8 cellular contexts compared by ENCODE assay signal in genomic region chr20:50931306-50932015, GRCh38. TPM values are rescaled to one million over a fixed set of nuclear protein-coding genes. Genes with fewer than 3 reads are reported as not detected.
DNase-seq lines count a peak whose midpoint lies in the region; ATAC-seq, FAIRE-seq and TF ChIP-seq lines count a peak whose summit lies in the region.

Gene ADNP, minus strand, starts transcription at chr20:50931437. Its CDS starts 27,441 bp downstream, at chr20:50903996.

- peak within 1 kb of the TSS; percentile 93 for H3K27ac ChIP-seq in astrocyte (ENCODE audit: low read depth, low read length)
- peak within 1 kb of the TSS; percentile 100 for H3K27ac ChIP-seq in rectal smooth muscle tissue (ENCODE audit: low read depth, low read length)
- H3K27ac ChIP-seq in vagina: peak within 1 kb of the TSS; percentile 99

- no peaks in the 10 kb centered on the region for H3K27me3 Mint-ChIP-seq in astrocyte (ENCODE audit: low read depth, unreplicated experiment)

- intact Hi-C loops in vagina (cut with DNase I): loop anchor here (5.0 kb wide), 1 partner anchor 139 kb away; no protein-coding TSS in a partner anchor

- FAIRE-seq in astrocyte (lab: Jason Lieb, UNC): no peak

- peak; percentile 33 for TF ChIP-seq CTCF in astrocyte (IDR thresholded peaks at IDR 0.05; ENCODE audit: insufficient read depth, low read depth, low read length)
- peak; percentile 53 to 83 (median 68) for TF ChIP-seq CTCF in vagina (IDR thresholded peaks at IDR 0.05)

- H3K9ac ChIP-seq in astrocyte (ENCODE audit: low read length) (peak within 1 kb of the TSS; percentile 82), rectal smooth muscle tissue (ENCODE audit: low read length) (peak within 1 kb of the TSS; percentile 77)

- H3K4me3 Mint-ChIP-seq in astrocyte (ENCODE audit: unreplicated experiment): peak within 1 kb of the TSS; percentile 85

- H3K9me3 Mint-ChIP-seq in astrocyte (ENCODE audit: unreplicated experiment): no peaks in the 10 kb centered on the region

- no peaks in the 10 kb centered on the region for H3K27me3 ChIP-seq in astrocyte (ENCODE audit: insufficient read depth, low read length)
- no peaks in the 10 kb centered on the region for H3K27me3 ChIP-seq in rectal smooth muscle tissue (ENCODE audit: control insufficient read depth, insufficient read depth, low read length)
- no peaks in the 10 kb centered on the region for H3K27me3 ChIP-seq in vagina

- H3K9me3 ChIP-seq in astrocyte (ENCODE audit: insufficient read depth, low read depth, low read length) (no peaks in the 10 kb centered on the region), vagina (no peaks in the 10 kb centered on the region)

- H3K36me3 ChIP-seq in astrocyte (ENCODE audit: insufficient read depth, low read length) (peaks cover 52% of the 10 kb centered on the region), rectal smooth muscle tissue (ENCODE audit: control insufficient read depth, insufficient read depth, low read length) (peaks cover 6% of the 10 kb centered on the region), vagina (peaks cover 0 to 30% of the 10 kb centered on the region in 2 donors)

- peaks cover 44% of the 10 kb centered on the region for H3K79me2 ChIP-seq in astrocyte (ENCODE audit: insufficient read depth, low read length)

- H3K36me3 Mint-ChIP-seq in astrocyte (ENCODE audit: low read depth, unreplicated experiment): peaks cover 11% of the 10 kb centered on the region

- peaks cover 17% of the 10 kb centered on the region for H3K4me1 ChIP-seq in astrocyte (ENCODE audit: insufficient read depth, low read length)
- peaks cover 10% of the 10 kb centered on the region for H3K4me1 ChIP-seq in rectal smooth muscle tissue (ENCODE audit: control insufficient read depth, insufficient read depth, low read length)
- H3K4me1 ChIP-seq in vagina: peaks cover 45% of the 10 kb centered on the region

- peak; percentile 89 for DNase-seq in NCI-H2029 treated with DMSO at 0.1 percent for 48 hours (lab: John Stamatoyannopoulos, UW)
- peak; percentile 78 for DNase-seq in T-helper 22 cell (ENCODE audit: low read depth)
- DNase-seq in astrocyte (ENCODE audit: low read depth): peak; percentile 91
- DNase-seq in hepatic stellate cell (ENCODE audit: low spot score): peak; percentile 77
- DNase-seq in vagina (ENCODE audit: extremely low spot score in 2 of 2): peak in 1 of 2 donors; percentile 95

- H3K4me1 Mint-ChIP-seq in astrocyte (ENCODE audit: low read depth, unreplicated experiment): peaks cover 17% of the 10 kb centered on the region

- H2AFZ ChIP-seq in astrocyte (ENCODE audit: low read depth, low read length): peak within 1 kb of the TSS; percentile 42

- TF ChIP-seq POLR2A in vagina (IDR thresholded peaks at IDR 0.05): peak in 1 of 2 donors; percentile 35

- H4K20me1 ChIP-seq in astrocyte (ENCODE audit: insufficient read depth, low read length): peaks cover 33% of the 10 kb centered on the region

- peak within 1 kb of the TSS; percentile 92 for H3K4me2 ChIP-seq in astrocyte (ENCODE audit: low read length)

- H3K4me3 ChIP-seq in astrocyte (ENCODE audit: insufficient read depth, low read depth, low read length) (peak within 1 kb of the TSS; percentile 64), rectal smooth muscle tissue (ENCODE audit: low read length) (peak within 1 kb of the TSS; percentile 92), vagina (peak within 1 kb of the TSS; percentile 95 to 97)

- H3K27ac Mint-ChIP-seq in astrocyte (ENCODE audit: unreplicated experiment): peak within 1 kb of the TSS; percentile 93

- ATAC-seq in GM18508 (IDR thresholded peaks at IDR 0.05; ENCODE audit: insufficient read depth, unreplicated experiment) (peak; percentile 32), HG02981 (IDR thresholded peaks at IDR 0.05; ENCODE audit: unreplicated experiment) (peak; percentile 63)

RNA-seq across cellular contexts. Expression of gene ADNP, which starts in this region (rescaled TPM):
- total RNA-seq in astrocyte (63.9 and 72.1 TPM in 2 replicates), vagina (51.6 TPM)
